Comparison of ENCODE assay signal across 33 cellular contexts in the genomic region with DNA sequence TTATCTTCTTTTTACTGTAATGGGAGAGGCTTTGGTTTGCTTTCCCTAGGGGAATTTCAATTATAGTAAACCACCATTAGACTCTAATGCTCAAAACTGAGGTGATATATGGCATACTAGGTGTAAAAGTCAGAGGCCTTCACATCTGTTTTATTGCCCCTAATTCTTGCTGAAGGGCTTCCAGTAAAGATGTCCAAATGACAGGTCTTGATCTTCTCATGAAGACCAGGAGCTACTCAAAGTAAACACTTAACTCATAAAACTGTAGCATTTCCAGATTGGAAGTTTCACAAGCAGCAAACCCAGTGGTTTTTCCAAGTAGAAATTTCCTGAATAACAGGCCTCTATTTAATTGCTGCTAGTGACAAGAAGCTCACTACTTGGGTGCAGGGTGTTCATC.
"Had no signal": no experiment of that assay in that cellular context is flagged by ENCODE, and none has a peak within 500 bp of the region (broad histone marks: within the 10 kb centered on the region; RNA-seq: fewer than 3 reads in every experiment).

No MANE protein-coding gene starts in this region.

- H3K27ac Mint-ChIP-seq: activated CD4-positive, alpha-beta memory T cell treated with anti-CD3 and anti-CD28 coated beads, Interleukin-2, amount 10 ng/mL, durations not matched to agents 7 days and 5 days; activated CD4-positive, alpha-beta T cell treated with anti-CD3 and anti-CD28 coated beads, Interleukin-2, amount 10 ng/mL, durations not matched to agents 7 days and 5 days; activated naive CD8-positive, alpha-beta T cell; activated T-helper 17 cell treated with anti-CD3 and anti-CD28 coated beads, Interleukin-2, amount 50 U/mL, for 72 hours; dendritic cell treated with granulocyte-macrophage colony-stimulating factor and Interleukin-4, amounts not matched to agents 40 ng/mL and 50 ng/mL, for 4 days; endodermal cell; T-helper 17 cell; T-helper 2 cell treated with Interferon-gamma antibody and Interleukin-4, amounts not matched to agents 5 μg/mL and 100 μg/mL, for 36 hours had no signal

- H3K4me3 ChIP-seq: coronary artery, dorsolateral prefrontal cortex, esophagus muscularis mucosa, gastroesophageal sphincter, heart right ventricle had no signal

- H3K27me3 Mint-ChIP-seq: activated CD4-positive, alpha-beta memory T cell treated with anti-CD3 and anti-CD28 coated beads, Interleukin-2, amount 10 ng/mL, durations not matched to agents 7 days and 5 days; activated naive CD8-positive, alpha-beta T cell; activated T-helper 17 cell treated with anti-CD3 and anti-CD28 coated beads, Interleukin-2, amount 50 U/mL, for 72 hours; central memory CD8-positive, alpha-beta T cell; dendritic cell treated with granulocyte-macrophage colony-stimulating factor and Interleukin-4, amounts not matched to agents 40 ng/mL and 50 ng/mL, for 4 days; T-helper 17 cell had no signal

- H3K9me3 ChIP-seq: esophagus muscularis mucosa, gastroesophageal sphincter had no signal

- H3K4me1 Mint-ChIP-seq: activated CD4-positive, alpha-beta memory T cell treated with anti-CD3 and anti-CD28 coated beads, Interleukin-2, amount 10 ng/mL, durations not matched to agents 7 days and 5 days; activated CD4-positive, alpha-beta T cell treated with anti-CD3 and anti-CD28 coated beads, Interleukin-2, amount 10 ng/mL, durations not matched to agents 7 days and 5 days; activated T-helper 17 cell treated with anti-CD3 and anti-CD28 coated beads, Interleukin-2, amount 50 U/mL, for 72 hours; central memory CD8-positive, alpha-beta T cell; T-helper 17 cell had no signal

- H3K27me3 ChIP-seq: brain microvascular endothelial cell, dorsolateral prefrontal cortex, esophagus muscularis mucosa, gastroesophageal sphincter, heart right ventricle had no signal

- H3K36me3 ChIP-seq: brain microvascular endothelial cell, esophagus muscularis mucosa, gastroesophageal sphincter, heart right ventricle, WERI-Rb-1 had no signal

- H3K4me3 Mint-ChIP-seq: activated CD4-positive, alpha-beta memory T cell treated with anti-CD3 and anti-CD28 coated beads, Interleukin-2, amount 10 ng/mL, durations not matched to agents 7 days and 5 days; activated CD4-positive, alpha-beta T cell treated with anti-CD3 and anti-CD28 coated beads, Interleukin-2, amount 10 ng/mL, durations not matched to agents 7 days and 5 days; activated naive CD8-positive, alpha-beta T cell; activated T-cell treated with anti-CD3 and anti-CD28 coated beads, Interleukin-2, amount 50 U/mL, for 4 hours; activated T-helper 17 cell treated with anti-CD3 and anti-CD28 coated beads, Interleukin-2, amount 50 U/mL, for 72 hours; central memory CD8-positive, alpha-beta T cell; dendritic cell treated with granulocyte-macrophage colony-stimulating factor and Interleukin-4, amounts not matched to agents 40 ng/mL and 50 ng/mL, for 4 days; endodermal cell; T-helper 17 cell; T-helper 2 cell treated with Interferon-gamma antibody and Interleukin-4, amounts not matched to agents 5 μg/mL and 100 μg/mL, for 36 hours had no signal

- H3K9me3 Mint-ChIP-seq: activated CD4-positive, alpha-beta memory T cell treated with anti-CD3 and anti-CD28 coated beads, Interleukin-2, amount 10 ng/mL, durations not matched to agents 7 days and 5 days; activated CD4-positive, alpha-beta T cell treated with anti-CD3 and anti-CD28 coated beads, Interleukin-2, amount 10 ng/mL, durations not matched to agents 7 days and 5 days; activated T-cell treated with anti-CD3 and anti-CD28 coated beads, Interleukin-2, amount 50 U/mL, for 4 hours; activated T-helper 17 cell treated with anti-CD3 and anti-CD28 coated beads, Interleukin-2, amount 50 U/mL, for 72 hours; central memory CD8-positive, alpha-beta T cell; dendritic cell treated with granulocyte-macrophage colony-stimulating factor and Interleukin-4, amounts not matched to agents 40 ng/mL and 50 ng/mL, for 4 days; endodermal cell; T-helper 2 cell treated with Interferon-gamma antibody and Interleukin-4, amounts not matched to agents 5 μg/mL and 100 μg/mL, for 36 hours had no signal

- DNase-seq: activated CD4-positive, alpha-beta memory T cell treated with anti-CD3 and anti-CD28 coated beads, Interleukin-2, amount 10 ng/mL, durations not matched to agents 7 days and 5 days; activated CD4-positive, alpha-beta T cell treated with anti-CD3 and anti-CD28 coated beads for 4 hours; activated CD4-positive, alpha-beta T cell treated with anti-CD3 and anti-CD28 coated beads, Interleukin-2, amount 10 ng/mL, durations not matched to agents 7 days and 5 days; activated CD4-positive, alpha-beta T cell treated with anti-CD3 and anti-CD28 coated beads, Interleukin-2, amount 50 U/mL, for 4 hours; activated CD4-positive, CD25-positive, alpha-beta regulatory T cell; activated CD4-positive, CD25-positive, alpha-beta regulatory T cell treated with anti-CD3 and anti-CD28 coated beads, Interleukin-2, amount 50 U/mL, for 72 hours; activated CD8-positive, alpha-beta memory T cell treated with anti-CD3 and anti-CD28 coated beads for 24 hours; activated effector memory CD4-positive, alpha-beta T cell treated with Interleukin-2 at 50 U/mL for 16 hours; activated gamma-delta T cell treated with Interleukin-2 at 50 U/mL for 16 hours; activated naive CD4-positive, alpha-beta T cell treated with anti-CD3 and anti-CD28 coated beads, Interleukin-2, amount 50 U/mL, for 16 hours; activated naive CD4-positive, alpha-beta T cell treated with Interleukin-2 at 50 U/mL for 16 hours; activated T-cell treated with anti-CD3 and anti-CD28 coated beads, Interleukin-2, amount 50 U/mL, for 4 hours; amniotic stem cell; anterior cingulate cortex; brain microvascular endothelial cell; dorsolateral prefrontal cortex; effector memory CD4-positive, alpha-beta T cell; endodermal cell; erythroblast; foreskin melanocyte; heart right ventricle; T-helper 1 cell; T-helper 17 cell; T1000; WERI-Rb-1 had no signal

- H3K27ac ChIP-seq: brain microvascular endothelial cell, coronary artery, dorsolateral prefrontal cortex, esophagus muscularis mucosa, gastroesophageal sphincter, heart right ventricle, WERI-Rb-1 had no signal

- H3K36me3 Mint-ChIP-seq: activated naive CD8-positive, alpha-beta T cell had no signal

- ATAC-seq: activated T-cell treated with anti-CD3 and anti-CD28 coated beads, Interleukin-2, amount 50 U/mL, for 4 hours; activated T-helper 17 cell treated with anti-CD3 and anti-CD28 coated beads, Interleukin-2, amount 50 U/mL, for 72 hours; gastroesophageal sphincter; heart right ventricle; T-helper 17 cell had no signal

- H3K4me1 ChIP-seq: gastroesophageal sphincter, heart right ventricle had no signal
